5 cellular contexts compared by ENCODE assay signal in the genomic region with DNA sequence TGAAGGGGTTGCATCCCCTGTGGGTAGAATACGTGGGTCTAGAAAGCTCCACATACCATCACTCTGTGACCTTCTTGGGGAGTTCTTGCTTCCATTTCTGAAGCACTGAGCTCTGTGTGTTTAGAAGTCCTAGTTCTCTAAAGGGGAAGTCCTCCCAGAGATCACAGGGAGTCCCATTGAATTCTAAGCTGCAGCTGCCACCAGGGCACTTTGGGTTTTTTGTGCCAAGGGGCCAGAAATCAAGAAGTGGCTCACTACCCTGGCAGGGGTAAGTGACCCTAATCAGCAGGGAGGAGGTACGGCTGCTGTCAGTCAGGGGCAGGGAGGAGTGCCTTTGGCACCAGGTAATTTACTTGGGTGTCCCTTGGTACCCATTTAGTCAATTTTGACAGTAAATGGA.
"Had no signal": no experiment of that assay in that cellular context is flagged by ENCODE, and none has a peak within 500 bp of the region (broad histone marks: within the 10 kb centered on the region; RNA-seq: fewer than 3 reads in every experiment).

No MANE protein-coding gene starts in this region.

- H3K27ac Mint-ChIP-seq: GM23338, HFFc6, IgD-negative memory B cell had no signal

- H3K9me3 ChIP-seq: HAP-1 had no signal

- H3K27me3 Mint-ChIP-seq: IgD-negative memory B cell had no signal

- DNase-seq: HFFc6 had no signal

- H3K4me3 ChIP-seq: GM23338, HAP-1 had no signal

- H3K36me3 ChIP-seq: HAP-1 had no signal

- H3K4me3 Mint-ChIP-seq: GM23338, HFFc6, IgD-negative memory B cell had no signal

- H3K27ac ChIP-seq: HL-60 had no signal

- H3K4me1 ChIP-seq: HAP-1 had no signal

- H3K36me3 Mint-ChIP-seq: IgD-negative memory B cell had no signal
